In the genomic region with DNA sequence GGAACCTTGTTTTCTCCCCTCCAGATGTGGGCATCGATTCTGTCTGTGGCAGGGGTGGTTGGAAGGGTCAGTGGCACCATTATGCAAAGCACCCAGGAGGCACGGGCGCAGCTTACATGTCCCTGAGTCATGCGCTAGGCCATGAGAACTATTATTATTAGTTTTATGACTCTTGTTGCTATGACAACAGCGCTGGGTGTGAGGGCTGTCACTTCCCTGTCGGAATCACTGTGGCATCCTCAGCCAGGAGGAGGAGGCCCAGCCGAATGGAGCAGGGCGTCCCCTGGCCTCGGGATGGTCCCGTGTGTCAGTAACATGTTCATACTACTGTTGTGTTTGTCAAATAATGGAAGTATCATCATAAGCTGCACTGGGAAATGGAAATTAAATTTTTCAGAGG, we compare ENCODE assay signal across 19 cellular contexts.
A peak's percentile ranks its signal among the peaks of the same experiment; 100 is the strongest.
DNase-seq lines count a peak whose midpoint lies in the region; ATAC-seq and TF ChIP-seq lines count a peak whose summit lies in the region.
"Had no signal": no experiment of that assay in that cellular context is flagged by ENCODE, and none has a peak within 500 bp of the region (broad histone marks: within the 10 kb centered on the region; RNA-seq: fewer than 3 reads in every experiment).

No MANE protein-coding gene starts in this region.

- 60 to 70% methylated on average over 2 to 10 of the region's 10 CpGs for WGBS in body of pancreas, 2 donors

- peak; percentile 19 for TF ChIP-seq EP300 in neural cell (conservative IDR thresholded peaks at IDR 0.05; ENCODE audit: poor library complexity, severe bottlenecking)

- intact Hi-C loops in body of pancreas (cut with DNase I), result no loop called here
- intact Hi-C loops in CD4-positive, alpha-beta memory T cell (cut with micrococcal nuclease), result no loop called here

- H3K36me3 Mint-ChIP-seq in CD4-positive, alpha-beta memory T cell, result no peaks in the 10 kb centered on the region
- H3K36me3 Mint-ChIP-seq: activated naive CD4-positive, alpha-beta T cell treated with anti-CD3 and anti-CD28 coated beads, Interleukin-2, amount 10 ng/mL, durations not matched to agents 7 days and 5 days had no signal

- peaks cover 0 to 8% (median 0%) of the 10 kb centered on the region in 8 donors for H3K9me3 Mint-ChIP-seq in CD4-positive, alpha-beta memory T cell
- H3K9me3 Mint-ChIP-seq: activated CD4-positive, alpha-beta T cell treated with anti-CD3 and anti-CD28 coated beads, Interleukin-2, amount 10 ng/mL, durations not matched to agents 24 days and 14 days had no signal

- no peaks in the 10 kb centered on the region for H3K9me2 ChIP-seq in neural cell (ENCODE audit: insufficient read depth, low read length)
- H3K9me2 ChIP-seq: SK-N-SH had no signal

- H4K20me1 ChIP-seq in neural cell (ENCODE audit: insufficient read depth), result no peaks in the 10 kb centered on the region

- no peak for ATAC-seq in body of pancreas
- ATAC-seq in HG03442 (IDR thresholded peaks at IDR 0.05; ENCODE audit: unreplicated experiment), result no peak
- ATAC-seq: left ventricle myocardium superior, pancreas had no signal

- H3K9me3 ChIP-seq in neural cell (ENCODE audit: low read length), result no peaks in the 10 kb centered on the region
- no peaks in the 10 kb centered on the region for H3K9me3 ChIP-seq in body of pancreas
- no peaks in the 10 kb centered on the region for H3K9me3 ChIP-seq in CD4-positive, alpha-beta memory T cell (ENCODE audit: control insufficient read depth in 1 of 2, low read length in 2 of 2)
- H3K9me3 ChIP-seq: colonic mucosa, pancreas, SK-N-SH had no signal

- POLR2A ChIA-PET in CD4-positive, alpha-beta memory T cell (lab: Charles Lee; ENCODE audit: partially characterized antibody), result no interaction called here

- TF ChIP-seq CTCF in neural cell (IDR thresholded peaks at IDR 0.05; ENCODE audit: poor library complexity, severe bottlenecking), result no peak
- no peak for TF ChIP-seq CTCF in body of pancreas (IDR thresholded peaks at IDR 0.05)

- H3F3A ChIP-seq in neural cell (ENCODE audit: insufficient read depth, low read length, poor library complexity, severe bottlenecking), result no peaks in the 10 kb centered on the region

- H3K27me3 Mint-ChIP-seq in CD4-positive, alpha-beta memory T cell, result peaks cover 0 to 1% of the 10 kb centered on the region in 2 donors
- H3K27me3 Mint-ChIP-seq: activated CD4-positive, alpha-beta T cell treated with anti-CD3 and anti-CD28 coated beads, Interleukin-2, amount 10 ng/mL, durations not matched to agents 24 days and 14 days; activated naive CD4-positive, alpha-beta T cell treated with anti-CD3 and anti-CD28 coated beads, Interleukin-2, amount 10 ng/mL, durations not matched to agents 7 days and 5 days had no signal

- no peak for TF ChIP-seq POLR2A in body of pancreas (IDR thresholded peaks at IDR 0.05)

- no peaks in the 10 kb centered on the region for H3K79me2 ChIP-seq in neural cell (replicated peaks; ENCODE audit: insufficient read depth, low read length)

- H3K4me3 Mint-ChIP-seq in CD4-positive, alpha-beta memory T cell, result no peak overlapping the region
- H3K4me3 Mint-ChIP-seq: activated CD4-positive, alpha-beta T cell treated with anti-CD3 and anti-CD28 coated beads, Interleukin-2, amount 10 ng/mL, durations not matched to agents 24 days and 14 days; activated naive CD4-positive, alpha-beta T cell treated with anti-CD3 and anti-CD28 coated beads, Interleukin-2, amount 10 ng/mL, durations not matched to agents 7 days and 5 days had no signal

- H3K4me3 ChIP-seq in neural cell (ENCODE audit: low read length), result peak overlapping the region; percentile 21
- no peak overlapping the region for H3K4me3 ChIP-seq in body of pancreas
- H3K4me3 ChIP-seq in CD4-positive, alpha-beta memory T cell (ENCODE audit: low read length in 2 of 2), result no peak overlapping the region
- H3K4me3 ChIP-seq: colonic mucosa, pancreas, skin epidermis had no signal

- H3K27ac ChIP-seq in neural cell (ENCODE audit: low read length), result peak overlapping the region; percentile 79
- H3K27ac ChIP-seq in body of pancreas, result no peak overlapping the region
- H3K27ac ChIP-seq in CD4-positive, alpha-beta memory T cell (ENCODE audit: low read depth, low read length), result no peak overlapping the region
- H3K27ac ChIP-seq: colonic mucosa, pancreas, skin epidermis had no signal

- peak; percentile 69 for DNase-seq in EH (ENCODE audit: low read depth)
- peak; percentile 76 for DNase-seq in M059J (ENCODE audit: low read depth)
- peak; percentile 29 for DNase-seq in astrocyte of the hippocampus (ENCODE audit: low read depth, low spot score)
- DNase-seq in body of pancreas, result no peak
- DNase-seq in CD4-positive, alpha-beta memory T cell, result no peak
- DNase-seq: activated CD4-positive, alpha-beta T cell treated with anti-CD3 and anti-CD28 coated beads, Interleukin-2, amount 10 ng/mL, durations not matched to agents 24 days and 14 days; activated naive CD4-positive, alpha-beta T cell treated with anti-CD3 and anti-CD28 coated beads, Interleukin-2, amount 10 ng/mL, durations not matched to agents 7 days and 5 days; AML-193; colonic mucosa; left ventricle myocardium superior; NCI-H146; NCI-H446; pancreas; SK-N-SH; stimulated activated CD4-positive, alpha-beta T cell treated with anti-CD3 and anti-CD28 coated beads, Interleukin-4, amount 100 ng/mL, for 1 hour; substantia nigra had no signal

- H3K27ac Mint-ChIP-seq in CD4-positive, alpha-beta memory T cell, result no peak overlapping the region
- H3K27ac Mint-ChIP-seq: activated CD4-positive, alpha-beta T cell treated with anti-CD3 and anti-CD28 coated beads, Interleukin-2, amount 10 ng/mL, durations not matched to agents 24 days and 14 days had no signal

- no peaks in the 10 kb centered on the region for H3K4me1 ChIP-seq in body of pancreas
- no peaks in the 10 kb centered on the region for H3K4me1 ChIP-seq in CD4-positive, alpha-beta memory T cell (ENCODE audit: insufficient read depth, low read length)
- H3K4me1 ChIP-seq: colonic mucosa, pancreas had no signal

- no peak overlapping the region for H2AFZ ChIP-seq in neural cell (ENCODE audit: low read depth, low read length)

- peak overlapping the region; percentile 47 for H3K9ac ChIP-seq in neural cell (ENCODE audit: low read length)
- H3K9ac ChIP-seq: SK-N-SH had no signal

- H3K27me3 ChIP-seq in neural cell (ENCODE audit: insufficient read depth, low read depth, low read length) (no peaks in the 10 kb centered on the region), body of pancreas (no peaks in the 10 kb centered on the region)
- H3K27me3 ChIP-seq in CD4-positive, alpha-beta memory T cell (ENCODE audit: insufficient read depth, low read length), result no peaks in the 10 kb centered on the region
- H3K27me3 ChIP-seq: colonic mucosa had no signal

- H3K36me3 ChIP-seq in neural cell (ENCODE audit: insufficient read depth, low read length) (peaks cover 6% of the 10 kb centered on the region), body of pancreas (replicated peaks in 1 of 2; ENCODE audit: insufficient read depth in 1 of 2, low read depth in 2 of 2) (no peaks in the 10 kb centered on the region)
- no peaks in the 10 kb centered on the region for H3K36me3 ChIP-seq in CD4-positive, alpha-beta memory T cell (ENCODE audit: insufficient read depth, low read length)
- H3K36me3 ChIP-seq: colonic mucosa, pancreas had no signal

- no peak for TF ChIP-seq RAD21 in neural cell (conservative IDR thresholded peaks at IDR 0.05)

- peaks cover 0 to 10% (median 3%) of the 10 kb centered on the region in 4 donors for H3K4me1 Mint-ChIP-seq in CD4-positive, alpha-beta memory T cell

- CTCF ChIA-PET in CD4-positive, alpha-beta memory T cell (lab: Charles Lee; ENCODE audit: partially characterized antibody), result no interaction called here

- H3K4me2 ChIP-seq in neural cell (ENCODE audit: low read length), result no peak overlapping the region
- H3K4me2 ChIP-seq: SK-N-SH had no signal

TF ChIP-seq in neural cell, 6 proteins besides CTCF, POLR2A, EP300 and RAD21:
- TF ChIP-seq TAF1 (IDR thresholded peaks at IDR 0.05; ENCODE audit: low read depth) (no peak), MXI1 (conservative IDR thresholded peaks at IDR 0.05; ENCODE audit: poor library complexity, severe bottlenecking) (peak; percentile 20), POLR2AphosphoS5 (IDR thresholded peaks at IDR 0.05) (peak; percentile 42), EZH2 (IDR thresholded peaks at IDR 0.05; ENCODE audit: borderline replicate concordance, insufficient read depth, low read length, poor library complexity, severe bottlenecking) (no peak), SMC3 (conservative IDR thresholded peaks at IDR 0.05; ENCODE audit: poor library complexity) (no peak)

Comparison
In these comparisons a context has a peak if more than half of its experiments do, and no peak if none do; other contexts are left out.
1. DNase-seq: peak in EH (single experiment), M059J (single experiment) and astrocyte of the hippocampus (single experiment); none in body of pancreas (0 of 4) and CD4-positive, alpha-beta memory T cell (0 of 5).